Comparison of ENCODE assay signal across 8 cellular contexts in the genomic region with DNA sequence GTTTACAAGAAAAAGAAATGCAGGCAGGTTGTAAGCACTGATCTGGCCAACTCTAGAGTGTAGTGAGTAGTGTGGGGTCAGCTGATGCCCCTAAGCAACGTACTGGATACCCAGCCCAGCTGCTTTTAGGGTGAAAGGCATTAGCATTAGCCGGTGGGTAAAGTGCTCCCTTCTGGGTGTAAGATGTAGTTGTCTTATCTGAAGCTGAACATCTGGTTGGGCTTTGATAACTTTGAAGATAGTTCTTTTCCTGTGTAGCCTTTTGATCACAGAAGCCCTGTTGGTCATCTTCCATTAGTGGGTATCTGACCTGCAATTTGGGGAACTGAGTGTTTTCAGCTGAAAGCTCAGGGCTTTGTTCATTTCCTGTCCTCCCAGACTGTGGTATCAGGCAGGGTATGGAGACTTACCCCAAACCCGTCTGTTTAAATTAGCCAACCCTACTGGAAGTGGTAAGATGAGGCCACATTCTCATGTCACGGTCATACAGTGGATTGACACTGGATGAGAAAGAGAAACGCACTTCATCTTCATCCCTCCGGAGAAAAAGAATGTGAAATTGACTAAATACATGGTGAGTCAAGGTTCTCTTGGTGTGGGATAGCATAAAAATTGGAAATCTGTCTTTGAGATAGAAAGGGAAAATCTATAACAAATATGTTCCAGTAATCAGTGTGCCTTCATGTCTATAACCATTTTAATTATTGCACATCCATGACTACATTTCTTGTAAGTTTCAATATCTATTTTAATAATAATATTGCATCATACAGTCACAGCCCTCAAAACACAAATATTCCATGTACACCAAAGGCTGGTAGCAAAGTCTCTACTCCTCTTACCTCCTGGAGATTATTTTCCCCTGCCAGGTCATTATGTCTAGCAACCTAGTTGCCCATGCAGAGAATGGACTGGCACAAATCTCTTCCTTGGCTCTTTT. TPM values are rescaled to one million over a fixed set of nuclear protein-coding genes. Genes with fewer than 3 reads are reported as not detected.
DNase-seq lines count a peak whose midpoint lies in the region; ATAC-seq, FAIRE-seq and TF ChIP-seq lines count a peak whose summit lies in the region.
"Had no signal": no experiment of that assay in that cellular context is flagged by ENCODE, and none has a peak within 500 bp of the region (broad histone marks: within the 10 kb centered on the region; RNA-seq: fewer than 3 reads in every experiment).

No MANE protein-coding gene starts in this region.

- TF ChIP-seq POLR2A in GM18951 (IDR thresholded peaks at IDR 0.05; ENCODE audit: extremely low read depth, insufficient read depth, insufficient read length) (peak; percentile 35), H54 (IDR thresholded peaks at IDR 0.05; ENCODE audit: low read depth, low read length) (no peak)

- H3K27me3 ChIP-seq in OCI-LY1 (ENCODE audit: insufficient read depth, low read length) (no peaks in the 10 kb centered on the region), foreskin keratinocyte (no peaks in the 10 kb centered on the region)

- peaks cover 90% of the 10 kb centered on the region for H3K36me3 ChIP-seq in OCI-LY1 (ENCODE audit: insufficient read depth, low read length)

- no peak overlapping the region for H2AFZ ChIP-seq in OCI-LY1 (ENCODE audit: low read length)

- no peak for FAIRE-seq in H54 (lab: Jason Lieb, UNC)

- TF ChIP-seq CTCF in OCI-LY1 (IDR thresholded peaks at IDR 0.05; ENCODE audit: low read length) (no peak), foreskin keratinocyte (conservative IDR thresholded peaks at IDR 0.05) (no peak)

- H3K4me1 ChIP-seq in OCI-LY1 (ENCODE audit: insufficient read depth, low read length, severe bottlenecking) (peaks cover 96% of the 10 kb centered on the region), foreskin keratinocyte (peaks cover 4% of the 10 kb centered on the region)

- H3K9me3 ChIP-seq in OCI-LY1 (ENCODE audit: low read length), result no peaks in the 10 kb centered on the region

- ATAC-seq in HG02840 (IDR thresholded peaks at IDR 0.05; ENCODE audit: low FRiP score, unreplicated experiment) (peak; percentile 45), foreskin keratinocyte (no peak)

- H4K20me1 ChIP-seq in OCI-LY1 (ENCODE audit: insufficient read depth, low read length), result no peaks in the 10 kb centered on the region

- DNase-seq in fibroblast of peridontal ligament (ENCODE audit: extremely low read depth) (peak; percentile 33), NCI-H748 treated with DMSO at 0.1 percent for 48 hours (lab: John Stamatoyannopoulos, UW) (no peak), H54 (ENCODE audit: insufficient read length, low spot score) (no peak), foreskin keratinocyte (no peak)

- H3K4me2 ChIP-seq in OCI-LY1 (ENCODE audit: low read length), result peak overlapping the region; percentile 86

- in situ Hi-C loops in GM18951 (cut with MboI; ENCODE audit: low sequenced_read_pairs, unreplicated experiment), result loop anchor here (25.0 kb wide), 1 partner anchor 107 kb away; no protein-coding TSS in a partner anchor

- H3K27ac ChIP-seq in OCI-LY1 (ENCODE audit: low read depth, low read length, poor library complexity, severe bottlenecking), result peak overlapping the region; percentile 100
- H3K27ac ChIP-seq in foreskin keratinocyte, result no peak overlapping the region
- H3K27ac ChIP-seq: VCaP had no signal

- no peaks in the 10 kb centered on the region for H3K9me2 ChIP-seq in OCI-LY1 (ENCODE audit: low read depth, low read length)

- H3K79me2 ChIP-seq in OCI-LY1 (ENCODE audit: insufficient read depth, low read length), result peaks cover 100% of the 10 kb centered on the region

- peak overlapping the region; percentile 78; the same call in 1 of the 2 replicates for H3K9ac ChIP-seq in OCI-LY1 (ENCODE audit: low read length)

- H3F3A ChIP-seq in OCI-LY1 (ENCODE audit: insufficient read depth, low read length), result no peaks in the 10 kb centered on the region; the same call in 1 of the 2 replicates

- peak overlapping the region; percentile 82 for H3K4me3 ChIP-seq in OCI-LY1 (ENCODE audit: low read depth, low read length, poor library complexity, severe bottlenecking)

RNA-seq across cellular contexts. Expression of a gene that starts 8.7 kb away (rescaled TPM):
- not detected in 2 replicates for total RNA-seq in foreskin keratinocyte
- not detected in 2 replicates for polyA plus RNA-seq in foreskin keratinocyte
